In genomic region chr9:137949260-137949659, GRCh38 we compare ENCODE assay signal across 22 cellular contexts.
"Had no signal": no experiment of that assay in that cellular context is flagged by ENCODE, and none has a peak within 500 bp of the region (broad histone marks: within the 10 kb centered on the region; RNA-seq: fewer than 3 reads in every experiment).

No MANE protein-coding gene starts in this region.

- H3K27ac ChIP-seq: dorsolateral prefrontal cortex, gastrocnemius medialis, heart right ventricle, neutrophil, right atrium auricular region, suprapubic skin, thyroid gland, upper lobe of left lung, uterus had no signal

- ATAC-seq: esophagus mucosa; gastrocnemius medialis; heart right ventricle; naive thymus-derived CD4-positive, alpha-beta T cell; stimulated activated effector memory CD8-positive, alpha-beta T cell treated with anti-CD3 and anti-CD28 coated beads, Interleukin-12 subunit alpha, Interleukin-12 subunit beta, amount 100 ng/mL, for 72 hours; stimulated activated naive CD8-positive, alpha-beta T cell treated with anti-CD3 and anti-CD28 coated beads, Interleukin-15, Interleukin-2, amounts not matched to agents 100 U/mL and 50 U/mL, for 24 hours had no signal

- H3K27me3 ChIP-seq: neutrophil, right atrium auricular region, suprapubic skin, thyroid gland, upper lobe of left lung, uterus had no signal

- H3K36me3 ChIP-seq: gastrocnemius medialis, heart right ventricle, neutrophil, right atrium auricular region, suprapubic skin, thyroid gland, upper lobe of left lung, uterus had no signal

- H3K4me1 Mint-ChIP-seq: stimulated activated effector memory CD8-positive, alpha-beta T cell treated with anti-CD3 and anti-CD28 coated beads, Interleukin-12 subunit alpha, Interleukin-12 subunit beta, amount 100 ng/mL, for 72 hours had no signal

- DNase-seq: cortex of kidney; dorsolateral prefrontal cortex; effector CD8-positive, alpha-beta T cell; gastrocnemius medialis; heart right ventricle; hypothalamus; kidney glomerular epithelial cell; naive thymus-derived CD4-positive, alpha-beta T cell; nephron progenitor cell; small intestine; stimulated activated CD4-positive, alpha-beta T cell treated with anti-CD3 and anti-CD28 coated beads, Interleukin-12 subunit alpha, Interleukin-12 subunit beta, amount 100 ng/mL, for 4 hours; stimulated activated CD4-positive, alpha-beta T cell treated with anti-CD3 and anti-CD28 coated beads, Interleukin-4, amount 100 ng/mL, for 1 hour; stimulated activated CD8-positive, alpha-beta memory T cell treated with anti-CD3 and anti-CD28 coated beads, Interleukin-4, amount 100 ng/mL, for 48 hours; stimulated activated naive CD8-positive, alpha-beta T cell treated with anti-CD3 and anti-CD28 coated beads, Interleukin-15, Interleukin-2, amounts not matched to agents 100 U/mL and 50 U/mL, for 24 hours; thyroid gland; upper lobe of left lung; uterus had no signal

- H3K4me3 ChIP-seq: dorsolateral prefrontal cortex, gastrocnemius medialis, heart right ventricle, right atrium auricular region, suprapubic skin, thyroid gland, upper lobe of left lung, uterus had no signal

- H3K27ac Mint-ChIP-seq: naive thymus-derived CD4-positive, alpha-beta T cell; nephron progenitor cell; stimulated activated effector memory CD8-positive, alpha-beta T cell treated with anti-CD3 and anti-CD28 coated beads, Interleukin-12 subunit alpha, Interleukin-12 subunit beta, amount 100 ng/mL, for 72 hours had no signal

- H3K9me3 ChIP-seq: gastrocnemius medialis, thyroid gland, uterus had no signal

- H3K4me3 Mint-ChIP-seq: naive thymus-derived CD4-positive, alpha-beta T cell; nephron progenitor cell; stimulated activated effector memory CD8-positive, alpha-beta T cell treated with anti-CD3 and anti-CD28 coated beads, Interleukin-12 subunit alpha, Interleukin-12 subunit beta, amount 100 ng/mL, for 72 hours had no signal

- H3K36me3 Mint-ChIP-seq: stimulated activated effector memory CD8-positive, alpha-beta T cell treated with anti-CD3 and anti-CD28 coated beads, Interleukin-12 subunit alpha, Interleukin-12 subunit beta, amount 100 ng/mL, for 72 hours had no signal

- H3K4me1 ChIP-seq: gastrocnemius medialis, right atrium auricular region, suprapubic skin, thyroid gland, upper lobe of left lung, uterus had no signal
